Comparison of ENCODE assay signal across 8 cellular contexts in the genomic region with DNA sequence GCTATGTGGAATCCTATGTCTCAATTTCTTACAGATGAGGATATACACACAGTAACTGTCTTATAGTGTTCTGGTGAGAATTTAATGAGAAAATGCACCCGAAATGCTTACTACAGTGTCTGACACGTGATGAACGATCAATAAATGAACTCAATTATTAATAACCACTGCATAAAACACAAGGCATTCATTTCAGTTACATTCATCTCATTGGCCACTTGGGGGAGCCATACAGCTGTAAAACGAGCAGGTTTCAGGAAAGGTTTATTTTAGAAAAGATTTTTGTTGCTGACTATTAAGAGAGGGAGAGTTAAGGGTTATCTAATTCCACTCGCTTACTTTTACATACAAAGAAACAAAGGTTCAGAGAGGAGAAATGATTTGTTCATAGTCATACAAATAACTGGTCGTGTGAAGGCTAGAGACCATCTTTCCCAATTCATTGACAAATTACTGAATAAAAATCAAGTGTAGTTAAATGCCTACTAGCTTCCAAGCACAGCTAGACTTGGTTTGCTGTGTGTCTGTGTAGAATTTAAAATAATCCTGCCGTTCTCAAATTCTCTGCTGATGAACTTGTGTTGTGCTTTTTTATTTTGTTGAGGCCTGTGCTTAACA.
A peak's percentile ranks its signal among the peaks of the same experiment; 100 is the strongest.
DNase-seq lines count a peak whose midpoint lies in the region; ATAC-seq, FAIRE-seq and TF ChIP-seq lines count a peak whose summit lies in the region.

No MANE protein-coding gene starts in this region.

- H3K4me3 ChIP-seq in astrocyte (ENCODE audit: insufficient read depth, low read depth, low read length) = no peak overlapping the region

- DNase-seq in A172 (ENCODE audit: low spot score) (peak; percentile 26), NCI-H1694 treated with DMSO at 0.1 percent for 48 hours (lab: John Stamatoyannopoulos, UW) (peak; percentile 31), astrocyte (ENCODE audit: low read depth) (peak; percentile 14), iPS DF 4.7 (ENCODE audit: extremely low read depth, low spot score) (peak; percentile 7)
- DNase-seq in stimulated activated naive B cell treated with anti-CD40 and anti-IgM and Interleukin-4, amounts not matched to agents 10 μg/mL and 1 μg/mL and 100 μg/mL, for 72 hours = no peak

- no peaks in the 10 kb centered on the region for H3K36me3 ChIP-seq in astrocyte (ENCODE audit: insufficient read depth, low read length)

- H3K4me3 Mint-ChIP-seq in astrocyte (ENCODE audit: unreplicated experiment) = no peak overlapping the region
- no peak overlapping the region for H3K4me3 Mint-ChIP-seq in stimulated activated naive B cell treated with anti-CD40 and anti-IgM and Interleukin-4, amounts not matched to agents 10 μg/mL and 1 μg/mL and 100 μg/mL, for 72 hours

- H3K9me3 Mint-ChIP-seq in astrocyte (ENCODE audit: unreplicated experiment) = no peaks in the 10 kb centered on the region
- H3K9me3 Mint-ChIP-seq in stimulated activated naive B cell treated with anti-CD40 and anti-IgM and Interleukin-4, amounts not matched to agents 10 μg/mL and 1 μg/mL and 100 μg/mL, for 72 hours = no peaks in the 10 kb centered on the region

- no peaks in the 10 kb centered on the region for H3K4me1 ChIP-seq in astrocyte (ENCODE audit: insufficient read depth, low read length)

- H3K4me1 Mint-ChIP-seq in astrocyte (ENCODE audit: low read depth, unreplicated experiment) = no peaks in the 10 kb centered on the region
- no peaks in the 10 kb centered on the region for H3K4me1 Mint-ChIP-seq in stimulated activated naive B cell treated with anti-CD40 and anti-IgM and Interleukin-4, amounts not matched to agents 10 μg/mL and 1 μg/mL and 100 μg/mL, for 72 hours

- H3K27ac ChIP-seq in astrocyte (ENCODE audit: low read depth, low read length) = no peak overlapping the region

- no peaks in the 10 kb centered on the region for H4K20me1 ChIP-seq in astrocyte (ENCODE audit: insufficient read depth, low read length)

- no peak overlapping the region for H3K9ac ChIP-seq in astrocyte (ENCODE audit: low read length)

- FAIRE-seq in G401.6 (lab: Jason Lieb, UNC) (peak; percentile 82), astrocyte (lab: Jason Lieb, UNC) (peak; percentile 55)

- peak; percentile 54 to 55 for ATAC-seq in stimulated activated naive B cell treated with anti-CD40 and anti-IgM and Interleukin-4, amounts not matched to agents 10 μg/mL and 1 μg/mL and 100 μg/mL, for 72 hours (replicated peaks)
- no peak for ATAC-seq in activated CD4-positive, CD25-positive, alpha-beta regulatory T cell treated with anti-CD3 and anti-CD28 coated beads, Interleukin-2, amount 50 U/mL, for 24 hours
- no peak for ATAC-seq in HG03439 (IDR thresholded peaks at IDR 0.05; ENCODE audit: unreplicated experiment)

- no peaks in the 10 kb centered on the region for H3K27me3 Mint-ChIP-seq in astrocyte (ENCODE audit: low read depth, unreplicated experiment)
- no peaks in the 10 kb centered on the region for H3K27me3 Mint-ChIP-seq in stimulated activated naive B cell treated with anti-CD40 and anti-IgM and Interleukin-4, amounts not matched to agents 10 μg/mL and 1 μg/mL and 100 μg/mL, for 72 hours

- no peak overlapping the region for H3K27ac Mint-ChIP-seq in astrocyte (ENCODE audit: unreplicated experiment)
- H3K27ac Mint-ChIP-seq in stimulated activated naive B cell treated with anti-CD40 and anti-IgM and Interleukin-4, amounts not matched to agents 10 μg/mL and 1 μg/mL and 100 μg/mL, for 72 hours = no peak overlapping the region

- H3K4me2 ChIP-seq in astrocyte (ENCODE audit: low read length) = peak overlapping the region; percentile 37

- no peaks in the 10 kb centered on the region for H3K9me3 ChIP-seq in astrocyte (ENCODE audit: insufficient read depth, low read depth, low read length)

- peak; percentile 90 for TF ChIP-seq CTCF in astrocyte (IDR thresholded peaks at IDR 0.05; ENCODE audit: insufficient read depth, low read depth, low read length)

- H3K79me2 ChIP-seq in astrocyte (ENCODE audit: insufficient read depth, low read length) = no peaks in the 10 kb centered on the region

- H3K36me3 Mint-ChIP-seq in astrocyte (ENCODE audit: low read depth, unreplicated experiment) = no peaks in the 10 kb centered on the region
- H3K36me3 Mint-ChIP-seq in stimulated activated naive B cell treated with anti-CD40 and anti-IgM and Interleukin-4, amounts not matched to agents 10 μg/mL and 1 μg/mL and 100 μg/mL, for 72 hours = no peaks in the 10 kb centered on the region

- H3K27me3 ChIP-seq in astrocyte (ENCODE audit: insufficient read depth, low read length) = no peaks in the 10 kb centered on the region

- no peak overlapping the region for H2AFZ ChIP-seq in astrocyte (ENCODE audit: low read depth, low read length)

Comparison
In these comparisons a context has a peak if more than half of its experiments do, and no peak if none do; other contexts are left out.
1. ATAC-seq: peak in stimulated activated naive B cell treated with anti-CD40 and anti-IgM and Interleukin-4, amounts not matched to agents 10 μg/mL and 1 μg/mL and 100 μg/mL, for 72 hours (2 of 2); none in activated CD4-positive, CD25-positive, alpha-beta regulatory T cell treated with anti-CD3 and anti-CD28 coated beads, Interleukin-2, amount 50 U/mL, for 24 hours (0 of 2) and HG03439 (single experiment).